Comparison of ENCODE assay signal across 8 cellular contexts in the genomic region with DNA sequence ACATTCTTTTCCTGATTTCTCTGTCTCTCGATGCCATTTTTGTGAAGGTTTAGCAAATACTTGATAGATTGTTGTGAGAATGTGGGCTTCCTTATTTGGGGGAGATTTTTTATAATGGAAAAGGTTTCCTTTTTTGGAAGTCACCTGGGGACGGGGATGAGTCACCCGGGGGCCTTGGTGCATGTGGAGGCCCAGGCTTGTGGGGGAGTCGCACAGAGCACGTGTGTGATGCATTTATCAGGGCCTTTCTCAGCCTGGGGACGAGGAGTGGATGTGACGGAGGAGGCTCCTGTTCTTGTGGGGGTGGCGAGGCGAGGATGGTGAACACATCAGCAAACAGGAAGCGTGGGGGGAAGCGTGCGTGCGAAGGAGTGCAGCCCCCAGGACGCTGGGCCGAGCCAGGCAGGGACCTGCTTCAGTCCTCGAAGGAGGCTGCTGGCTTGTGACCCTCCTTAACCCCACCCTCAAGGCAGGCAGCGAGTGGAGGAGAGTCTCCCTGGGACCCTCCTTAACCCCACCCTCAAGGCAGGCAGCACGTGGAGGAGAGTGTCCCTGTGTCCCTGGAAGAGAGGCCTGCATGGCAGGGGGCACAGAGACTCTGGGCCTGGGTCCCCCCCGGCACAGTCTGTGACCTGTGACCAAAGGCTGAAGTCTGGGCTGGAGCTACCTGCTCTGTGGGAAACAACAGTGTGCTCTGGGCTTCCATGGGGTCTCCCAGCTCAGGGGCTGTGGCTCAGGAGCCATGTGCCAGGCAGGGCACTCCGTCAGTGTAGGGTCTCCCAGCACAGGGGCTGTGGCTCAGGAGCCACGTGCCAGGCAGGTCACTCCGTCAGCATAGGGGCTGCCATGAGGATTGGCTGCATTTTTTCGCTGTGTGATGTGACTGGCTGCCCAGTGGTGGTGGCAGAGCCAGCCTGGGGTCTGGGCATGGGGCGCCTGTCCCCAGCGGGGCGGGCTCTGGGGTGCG. TPM values are rescaled to one million over a fixed set of nuclear protein-coding genes. Genes with fewer than 3 reads are reported as not detected.
DNase-seq lines count a peak whose midpoint lies in the region; ATAC-seq and TF ChIP-seq lines count a peak whose summit lies in the region.

No MANE protein-coding gene starts in this region.

- TF ChIP-seq POLR2A in uterus (IDR thresholded peaks at IDR 0.05), result no peak

- no peaks in the 10 kb centered on the region for H3K27me3 ChIP-seq in GM06990 (replicated peaks; ENCODE audit: control insufficient read depth, insufficient read depth, low read length)
- no peaks in the 10 kb centered on the region for H3K27me3 ChIP-seq in uterus

- H3K9me3 ChIP-seq in uterus, result no peaks in the 10 kb centered on the region

- peaks cover 4% of the 10 kb centered on the region for H3K36me3 ChIP-seq in GM06990 (ENCODE audit: control insufficient read depth, insufficient read depth, low read length)
- H3K36me3 ChIP-seq in uterus, result no peaks in the 10 kb centered on the region

- H3K27ac ChIP-seq in uterus, result no peak overlapping the region

- no peak for ATAC-seq in HG02870 (IDR thresholded peaks at IDR 0.05; ENCODE audit: unreplicated experiment)

- peak; percentile 76 for DNase-seq in GM06990 (ENCODE audit: extremely low read depth, insufficient read length)
- peak in 3 of 5 donors; percentile 10 to 53 (median 22) for DNase-seq in T-helper 1 cell
- peak; percentile 57 for DNase-seq in amniotic epithelial cell (ENCODE audit: low read depth)
- DNase-seq in stimulated activated CD4-positive, alpha-beta T cell treated with anti-CD3 and anti-CD28 coated beads, Interleukin-12 subunit alpha, Interleukin-12 subunit beta, amount 100 ng/mL, for 24 hours (ENCODE audit: low read depth in 2 of 2), result peak; percentile 21 to 47
- DNase-seq in SK-N-DZ (ENCODE audit: low spot score), result no peak
- DNase-seq in NCI-H2196 (lab: John Stamatoyannopoulos, UW; ENCODE audit: unreplicated experiment), result no peak
- no peak for DNase-seq in uterus

- TF ChIP-seq CTCF in GM06990 (IDR thresholded peaks at IDR 0.05; ENCODE audit: insufficient read depth, low read length, poor library complexity, severe bottlenecking) (no peak), uterus (IDR thresholded peaks at IDR 0.05) (no peak)

- peaks cover 0 to 9% of the 10 kb centered on the region in 2 donors for H3K4me1 ChIP-seq in uterus

- intact Hi-C loops in uterus (cut with DNase I; ENCODE audit: low total_unique reads), result no loop called here

- H3K4me3 ChIP-seq in GM06990 (replicated peaks; ENCODE audit: low read depth, low read length) (no peak overlapping the region), uterus (no peak overlapping the region)

RNA-seq across cellular contexts. Expression of gene AGPAT3, which starts 57.2 kb away (rescaled TPM):
- 9.8 and 11.2 TPM in 2 replicates for polyA plus RNA-seq in SK-N-DZ (2014; cell fraction: cytosol; rRNA removed)
- polyA plus RNA-seq in SK-N-DZ (2014; cell fraction: nucleus; rRNA removed), result 9.4 and 14.0 TPM in 2 replicates
- total RNA-seq in uterus, result 10 to 100 TPM in 3 of 4 donors, 1 to 10 TPM in 1; 6.8 to 43.4 (median 28.4) TPM

Comparison
In these comparisons a context has a peak if more than half of its experiments do, and no peak if none do; other contexts are left out.
1. DNase-seq: peak in GM06990 (single experiment), T-helper 1 cell (3 of 5), amniotic epithelial cell (single experiment) and stimulated activated CD4-positive, alpha-beta T cell treated with anti-CD3 and anti-CD28 coated beads, Interleukin-12 subunit alpha, Interleukin-12 subunit beta, amount 100 ng/mL, for 24 hours (2 of 2); none in SK-N-DZ (single experiment), NCI-H2196 (single experiment) and uterus (0 of 2).